In genomic region chr6:111806561-111807497, GRCh38 we compare ENCODE assay signal across 13 cellular contexts.
DNase-seq lines count a peak whose midpoint lies in the region; ATAC-seq and TF ChIP-seq lines count a peak whose summit lies in the region.
"Had no signal": no experiment of that assay in that cellular context is flagged by ENCODE, and none has a peak within 500 bp of the region (broad histone marks: within the 10 kb centered on the region; RNA-seq: fewer than 3 reads in every experiment).

No MANE protein-coding gene starts in this region.

- no peak for ATAC-seq in activated CD4-positive, alpha-beta T cell treated with anti-CD3 and anti-CD28 coated beads for 36 hours
- ATAC-seq in Right ventricle myocardium superior (ENCODE audit: poor library complexity) (no peak), GM21717 (IDR thresholded peaks at IDR 0.05; ENCODE audit: unreplicated experiment) (no peak)
- ATAC-seq: A549 had no signal

- no peaks in the 10 kb centered on the region for H3K9me3 ChIP-seq in spleen
- H3K9me3 ChIP-seq: A549 had no signal

- no peak for TF ChIP-seq CTCF in spleen (IDR thresholded peaks at IDR 0.05 in 8 of 11, conservative IDR thresholded peaks at IDR 0.05 in 3 of 11)

- no peaks in the 10 kb centered on the region for H3K27me3 ChIP-seq in spleen (replicated peaks in 1 of 7)
- H3K27me3 ChIP-seq: hepatocyte had no signal

- peaks cover 98% of the 10 kb centered on the region for H3K4me1 Mint-ChIP-seq in activated CD4-positive, alpha-beta T cell treated with anti-CD3 and anti-CD28 coated beads for 36 hours
- H3K4me1 Mint-ChIP-seq in activated CD4-positive, alpha-beta memory T cell treated with anti-CD3 and anti-CD28 coated beads for 36 hours (ENCODE audit: low read depth): peaks cover 97% of the 10 kb centered on the region
- peaks cover 96 to 99% of the 10 kb centered on the region in 2 donors for H3K4me1 Mint-ChIP-seq in immature natural killer cell

- no peaks in the 10 kb centered on the region for H3K27me3 Mint-ChIP-seq in activated CD4-positive, alpha-beta T cell treated with anti-CD3 and anti-CD28 coated beads for 36 hours
- no peaks in the 10 kb centered on the region for H3K27me3 Mint-ChIP-seq in activated CD4-positive, alpha-beta memory T cell treated with anti-CD3 and anti-CD28 coated beads for 36 hours
- H3K27me3 Mint-ChIP-seq in immature natural killer cell (ENCODE audit: low read depth in 3 of 3): peaks cover 0 to 15% (median 6%) of the 10 kb centered on the region in 3 donors

- POLR2A ChIA-PET in activated CD4-positive, alpha-beta T cell treated with anti-CD3 and anti-CD28 coated beads for 36 hours (lab: Charles Lee): interaction anchor here (0.6 to 3.7 kb wide), 10 partner anchors 12 to 166 kb away, joined by 3 to 34 read pairs (median 4); no protein-coding TSS in a partner anchor
- POLR2A ChIA-PET in activated CD4-positive, alpha-beta memory T cell treated with anti-CD3 and anti-CD28 coated beads for 36 hours (lab: Charles Lee): interaction anchor here (0.9 to 5.3 kb wide), 15 partner anchors 11 to 229 kb away, joined by 3 to 70 read pairs (median 5); no protein-coding TSS in a partner anchor

- H3K4me3 ChIP-seq in spleen: no peak overlapping the region
- H3K4me3 ChIP-seq: A549, hepatocyte, SK-N-MC had no signal

- H3K27ac Mint-ChIP-seq in activated CD4-positive, alpha-beta T cell treated with anti-CD3 and anti-CD28 coated beads for 36 hours: peak overlapping the region; percentile 98
- peak overlapping the region; percentile 91 for H3K27ac Mint-ChIP-seq in activated CD4-positive, alpha-beta memory T cell treated with anti-CD3 and anti-CD28 coated beads for 36 hours
- peak overlapping the region; percentile 90 to 99 (median 96) for H3K27ac Mint-ChIP-seq in immature natural killer cell

- H3K4me3 Mint-ChIP-seq in activated CD4-positive, alpha-beta T cell treated with anti-CD3 and anti-CD28 coated beads for 36 hours: peak overlapping the region; percentile 60
- peak overlapping the region; percentile 9 for H3K4me3 Mint-ChIP-seq in activated CD4-positive, alpha-beta memory T cell treated with anti-CD3 and anti-CD28 coated beads for 36 hours
- peak overlapping the region; percentile 37 to 79 (median 57) for H3K4me3 Mint-ChIP-seq in immature natural killer cell

- no peak for TF ChIP-seq POLR2A in spleen (IDR thresholded peaks at IDR 0.05)

- WGBS in spleen, 5 donors: 91 to 95% (median 94%) methylated on average over 9 of the region's 9 CpGs

- DNase-seq in activated CD4-positive, alpha-beta T cell treated with anti-CD3 and anti-CD28 coated beads for 36 hours: no peak
- no peak for DNase-seq in activated CD4-positive, alpha-beta T cell treated with anti-CD3 and anti-CD28 coated beads, Interleukin-2, amount 50 U/mL, for 4 hours
- no peak for DNase-seq in activated CD4-positive, alpha-beta memory T cell treated with anti-CD3 and anti-CD28 coated beads for 36 hours
- DNase-seq in immature natural killer cell: no peak
- DNase-seq in spleen: no peak
- DNase-seq in AG20443 (ENCODE audit: low spot score): no peak
- DNase-seq in Right ventricle myocardium superior: no peak
- DNase-seq: DMS79, NCI-H1436 had no signal

- H3K4me1 ChIP-seq in spleen: peaks cover 25 to 99% (median 65%) of the 10 kb centered on the region in 6 donors
- H3K4me1 ChIP-seq: A549 had no signal

- H3K27ac ChIP-seq in spleen: peak overlapping the region in 6 of 8 donors; percentile 25 to 81 (median 71)
- H3K27ac ChIP-seq: A549, hepatocyte, SK-N-MC had no signal

- CTCF ChIA-PET in activated CD4-positive, alpha-beta T cell treated with anti-CD3 and anti-CD28 coated beads for 36 hours (lab: Charles Lee): interaction anchor here (1.0 to 4.2 kb wide), 15 partner anchors 9 to 186 kb away, joined by 3 to 44 read pairs (median 4); no protein-coding TSS in a partner anchor
- CTCF ChIA-PET in activated CD4-positive, alpha-beta memory T cell treated with anti-CD3 and anti-CD28 coated beads for 36 hours (lab: Charles Lee): interaction anchor here (1.0 to 4.9 kb wide), 10 partner anchors 9 to 236 kb away, joined by 3 to 31 read pairs (median 5); no protein-coding TSS in a partner anchor

- intact Hi-C loops in activated CD4-positive, alpha-beta T cell treated with anti-CD3 and anti-CD28 coated beads for 36 hours (cut with DNase I, micrococcal nuclease): loop anchor here in 1 of 2 experiments (2.0 kb wide), 1 partner anchor 324 kb away; the partner anchor contains the start of gene REV3L
- intact Hi-C loops in activated CD4-positive, alpha-beta memory T cell treated with anti-CD3 and anti-CD28 coated beads for 36 hours (cut with micrococcal nuclease): loop anchor here (10.0 kb wide), 1 partner anchor 322 kb away; the partner anchor contains the start of gene REV3L
- intact Hi-C loops in spleen (cut with DNase I; ENCODE audit: low total_unique reads): no loop called here
- intact Hi-C loops in Right ventricle myocardium superior (cut with DNase I): no loop called here

- H3K36me3 ChIP-seq in spleen: peaks cover 0 to 8% (median 0%) of the 10 kb centered on the region in 6 donors

- H3K9me3 Mint-ChIP-seq in activated CD4-positive, alpha-beta T cell treated with anti-CD3 and anti-CD28 coated beads for 36 hours (ENCODE audit: low read depth): no peaks in the 10 kb centered on the region
- no peaks in the 10 kb centered on the region for H3K9me3 Mint-ChIP-seq in activated CD4-positive, alpha-beta memory T cell treated with anti-CD3 and anti-CD28 coated beads for 36 hours
- no peaks in the 10 kb centered on the region for H3K9me3 Mint-ChIP-seq in immature natural killer cell

- peaks cover 78% of the 10 kb centered on the region for H3K36me3 Mint-ChIP-seq in activated CD4-positive, alpha-beta T cell treated with anti-CD3 and anti-CD28 coated beads for 36 hours (ENCODE audit: low read depth)
- H3K36me3 Mint-ChIP-seq in activated CD4-positive, alpha-beta memory T cell treated with anti-CD3 and anti-CD28 coated beads for 36 hours: peaks cover 45% of the 10 kb centered on the region
- H3K36me3 Mint-ChIP-seq in immature natural killer cell: peaks cover 9 to 12% (median 9%) of the 10 kb centered on the region in 3 donors

Comparison
In these comparisons a context has a peak if more than half of its experiments do, and no peak if none do; other contexts are left out.
1. H3K4me3 Mint-ChIP-seq: peak in every context shown above with its lines; median percentile 60 in activated CD4-positive, alpha-beta T cell treated with anti-CD3 and anti-CD28 coated beads for 36 hours; 57 in immature natural killer cell; 9 in activated CD4-positive, alpha-beta memory T cell treated with anti-CD3 and anti-CD28 coated beads for 36 hours.